Comparison of ENCODE assay signal across 15 cellular contexts in genomic region chr15:46111730-46112129, GRCh38.
"Had no signal": no experiment of that assay in that cellular context is flagged by ENCODE, and none has a peak within 500 bp of the region (broad histone marks: within the 10 kb centered on the region; RNA-seq: fewer than 3 reads in every experiment).

No MANE protein-coding gene starts in this region.

- H3K4me1 ChIP-seq: body of pancreas, testis had no signal

- H3K4me3 ChIP-seq: body of pancreas, lung, smooth muscle cell, testis had no signal

- H3K4me2 ChIP-seq: smooth muscle cell had no signal

- DNase-seq: activated CD4-positive, alpha-beta T cell treated with anti-CD3 and anti-CD28 coated beads, Interleukin-2, amount 10 ng/mL, durations not matched to agents 24 days and 14 days; activated CD8-positive, alpha-beta T cell treated with anti-CD3 and anti-CD28 coated beads, Interleukin-2, amount 10 ng/mL, durations not matched to agents 7 days and 5 days; activated naive CD4-positive, alpha-beta T cell treated with Interleukin-2 at 50 U/mL for 16 hours; activated T-cell treated with anti-CD3 and anti-CD28 coated beads, Interleukin-2, amount 50 U/mL, for 24 hours; body of pancreas; dermis blood vessel endothelial cell; effector memory CD4-positive, alpha-beta T cell; left colon; midbrain; nephron progenitor cell; nucleus accumbens; stimulated activated CD4-positive, alpha-beta T cell treated with anti-CD3 and anti-CD28 coated beads, Interleukin-4, amount 100 ng/mL, for 1 hour; testis had no signal

- H3K27me3 ChIP-seq: body of pancreas, testis had no signal

- H3K9me3 ChIP-seq: body of pancreas, testis had no signal

- H3K27ac ChIP-seq: body of pancreas, testis had no signal
